ENCODE assay signal across 13 cellular contexts in genomic region chr5:78760411-78761169, GRCh38.
DNase-seq lines count a peak whose midpoint lies in the region; ATAC-seq and TF ChIP-seq lines count a peak whose summit lies in the region.
"Had no signal": no experiment of that assay in that cellular context is flagged by ENCODE, and none has a peak within 500 bp of the region (broad histone marks: within the 10 kb centered on the region; RNA-seq: fewer than 3 reads in every experiment).

No MANE protein-coding gene starts in this region.

- DNase-seq in ACHN (peak; percentile 5), GM13977 (ENCODE audit: low spot score) (no peak), SIG-M5 treated with dmso at 0.1 percent for 504 hours (lab: John Stamatoyannopoulos, UW; ENCODE audit: unreplicated experiment) (peak; percentile 92), germinal center (ENCODE audit: low spot score) (peak; percentile 66), omental fat pad (ENCODE audit: low spot score) (no peak)
- DNase-seq in activated T-cell treated with anti-CD3 and anti-CD28 coated beads, Interleukin-2, amount 50 U/mL, for 72 hours: no peak
- DNase-seq: CD8-positive, alpha-beta T cell; dorsolateral prefrontal cortex; NCI-H1930; small intestine had no signal

- ATAC-seq in GM18511 (IDR thresholded peaks at IDR 0.05; ENCODE audit: unreplicated experiment) (no peak), omental fat pad (ENCODE audit: low FRiP score) (no peak), HG03432 (IDR thresholded peaks at IDR 0.05; ENCODE audit: unreplicated experiment) (no peak)
- ATAC-seq in activated T-cell treated with anti-CD3 and anti-CD28 coated beads, Interleukin-2, amount 50 U/mL, for 72 hours (replicated peaks in 1 of 2): no peak
- ATAC-seq: CD8-positive, alpha-beta T cell had no signal

- no peaks in the 10 kb centered on the region for H3K9me3 Mint-ChIP-seq in activated T-cell treated with anti-CD3 and anti-CD28 coated beads, Interleukin-2, amount 50 U/mL, for 72 hours
- H3K9me3 Mint-ChIP-seq: CD8-positive, alpha-beta T cell; stimulated activated naive CD8-positive, alpha-beta T cell treated with anti-CD3 and anti-CD28 coated beads, Interleukin-15, Interleukin-2, amounts not matched to agents 100 ng/mL and 50 ng/mL, for 24 hours had no signal

- in situ Hi-C loops in ACHN (cut with HindIII; ENCODE audit: low pct_ligation_motif_present, low pct_unique_long_range_greater_than_20kb, low sequenced_read_pairs) (no loop called here), GM13977 (cut with MboI; ENCODE audit: low pct_unique_long_range_greater_than_20kb, low sequenced_read_pairs, unreplicated experiment) (no loop called here)

- H3K27ac Mint-ChIP-seq in activated T-cell treated with anti-CD3 and anti-CD28 coated beads, Interleukin-2, amount 50 U/mL, for 72 hours: no peak overlapping the region
- H3K27ac Mint-ChIP-seq: CD8-positive, alpha-beta T cell; stimulated activated naive CD8-positive, alpha-beta T cell treated with anti-CD3 and anti-CD28 coated beads, Interleukin-15, Interleukin-2, amounts not matched to agents 100 ng/mL and 50 ng/mL, for 24 hours had no signal

- H3K27me3 Mint-ChIP-seq in activated T-cell treated with anti-CD3 and anti-CD28 coated beads, Interleukin-2, amount 50 U/mL, for 72 hours (ENCODE audit: low read depth): peaks cover 6% of the 10 kb centered on the region

- no peak overlapping the region for H3K4me3 Mint-ChIP-seq in activated T-cell treated with anti-CD3 and anti-CD28 coated beads, Interleukin-2, amount 50 U/mL, for 72 hours
- H3K4me3 Mint-ChIP-seq: CD8-positive, alpha-beta T cell; stimulated activated naive CD8-positive, alpha-beta T cell treated with anti-CD3 and anti-CD28 coated beads, Interleukin-15, Interleukin-2, amounts not matched to agents 100 ng/mL and 50 ng/mL, for 24 hours had no signal

- peaks cover 20% of the 10 kb centered on the region for H3K4me1 Mint-ChIP-seq in activated T-cell treated with anti-CD3 and anti-CD28 coated beads, Interleukin-2, amount 50 U/mL, for 72 hours (ENCODE audit: low read depth)

- no peaks in the 10 kb centered on the region for H3K36me3 Mint-ChIP-seq in activated T-cell treated with anti-CD3 and anti-CD28 coated beads, Interleukin-2, amount 50 U/mL, for 72 hours (ENCODE audit: insufficient read depth in 2 of 2)
- H3K36me3 Mint-ChIP-seq: CD8-positive, alpha-beta T cell had no signal

- TF ChIP-seq CTCF in GM13977 (IDR thresholded peaks at IDR 0.05; ENCODE audit: extremely low read depth, insufficient read depth, missing control alignments) (peak; percentile 50), omental fat pad (IDR thresholded peaks at IDR 0.05) (no peak)

Comparison
In these comparisons a context has a peak if more than half of its experiments do, and no peak if none do; other contexts are left out.
1. DNase-seq: peak in ACHN (single experiment), SIG-M5 treated with dmso at 0.1 percent for 504 hours (single experiment) and germinal center (single experiment); none in GM13977 (single experiment), activated T-cell treated with anti-CD3 and anti-CD28 coated beads, Interleukin-2, amount 50 U/mL, for 72 hours (0 of 2) and omental fat pad (single experiment).